Comparison of ENCODE assay signal across 8 cellular contexts in genomic region chr10:103685880-103686669, GRCh38.
A peak's percentile ranks its signal among the peaks of the same experiment; 100 is the strongest.
DNase-seq lines count a peak whose midpoint lies in the region; ATAC-seq, FAIRE-seq and TF ChIP-seq lines count a peak whose summit lies in the region.

No MANE protein-coding gene starts in this region.

- H3K9me3 ChIP-seq in GM12878 (replicated peaks; ENCODE audit: control insufficient read depth, insufficient read depth, low read length): no peaks in the 10 kb centered on the region

- FAIRE-seq in GM12878 (lab: Jason Lieb, UNC): peak; percentile 75

- H2AFZ ChIP-seq in GM12878 (ENCODE audit: control insufficient read depth, low read depth, low read length): no peak overlapping the region

- in situ Hi-C loops in GM12878 (cut with MboI): loop anchor here (10.0 kb wide), 1 partner anchor 81 kb away; no protein-coding TSS in a partner anchor

- no peak for TF ChIP-seq EP300 in GM12878 (IDR thresholded peaks at IDR 0.05; ENCODE audit: borderline replicate concordance in 1 of 2, control insufficient read depth in 1 of 2, low read depth in 2 of 2, low read length in 2 of 2)

- TF ChIP-seq CTCF in GM12878 (IDR thresholded peaks at IDR 0.05 in 2 of 3, conservative IDR thresholded peaks at IDR 0.05 in 1 of 3; ENCODE audit: control insufficient read depth in 2 of 3, extremely low read depth in 1 of 3, insufficient read depth in 1 of 3, low read depth in 3 of 3, low read length in 3 of 3): peak; percentile 94 to 99 (median 98)

- peaks cover 16% of the 10 kb centered on the region for H3K4me1 ChIP-seq in GM12878 (ENCODE audit: control insufficient read depth, insufficient read depth, low read length)

- H3K36me3 ChIP-seq in GM12878 (ENCODE audit: control insufficient read depth in 2 of 2, insufficient read depth in 2 of 2, low read length in 1 of 2): peaks cover 0 to 4% of the 10 kb centered on the region in 2 experiments; a peak in 3 of 4 replicates

- WGBS in GM12878 (ENCODE audit: insufficient coverage, insufficient replicate concordance, low lambda C conversion rate, missing lambda C conversion rate): 19% methylated on average over 8 of the region's 8 CpGs

- no TSS peak for BruUV-seq in GM12878 (replicated peaks; lab: Mats Ljungman, UMichigan)

- peak; percentile 84 for DNase-seq in ELF-1 (ENCODE audit: low read depth, low spot score)
- peak; percentile 25 for DNase-seq in GOT3 (lab: John Stamatoyannopoulos, UW)
- peak; percentile 83 for DNase-seq in NAMALWA (ENCODE audit: low spot score)
- DNase-seq in UCSD-AML1 (lab: John Stamatoyannopoulos, UW; ENCODE audit: unreplicated experiment): peak; percentile 73
- DNase-seq in GM12878 (ENCODE audit: low read depth, low spot score): no peak
- DNase-seq in iPS-NIHi7 (ENCODE audit: extremely low spot score): peak; percentile 92
- peak; percentile 48 to 82 (median 64) for DNase-seq in stimulated activated CD4-positive, alpha-beta T cell treated with anti-CD3 and anti-CD28 coated beads, Interleukin-12 subunit alpha, Interleukin-12 subunit beta, amount 100 ng/mL, for 48 hours (ENCODE audit: low read depth in 2 of 3, low spot score in 1 of 3)

- peak overlapping the region; percentile 26; the same call in 1 of the 2 replicates for H3K4me2 ChIP-seq in GM12878 (ENCODE audit: control insufficient read depth, insufficient read depth)

- SMC1A ChIA-PET in GM12878 (lab: Charles Lee; ENCODE audit: uncharacterized antibody, unreplicated experiment): interaction anchor here (0.7 to 3.4 kb wide), 20 partner anchors 8 to 288 kb away, joined by 3 to 19 read pairs (median 4); no protein-coding TSS in a partner anchor

- ATAC-seq in GM12878 (peak; percentile 90), HG02588 (IDR thresholded peaks at IDR 0.05; ENCODE audit: unreplicated experiment) (no peak)

- no peak overlapping the region for H3K9ac ChIP-seq in GM12878 (ENCODE audit: control insufficient read depth, insufficient read depth, low read length)

- H3K27me3 ChIP-seq in GM12878 (replicated peaks in 1 of 2; ENCODE audit: control insufficient read depth in 2 of 2, insufficient read depth in 2 of 2, low read length in 1 of 2): no peaks in the 10 kb centered on the region

- H3K4me3 ChIP-seq in GM12878: no peak overlapping the region

- POLR2A ChIA-PET in GM12878 (lab: Charles Lee): interaction anchor here (1.1 kb wide), 1 partner anchor 20 kb away, joined by 6 read pairs; no protein-coding TSS in a partner anchor

- RAD21 ChIA-PET in GM12878 (lab: Charles Lee; ENCODE audit: unreplicated experiment): interaction anchor here (0.6 to 2.9 kb wide), 18 partner anchors 8 to 270 kb away, joined by 3 to 18 read pairs (median 4); no protein-coding TSS in a partner anchor

- H3K79me2 ChIP-seq in GM12878 (ENCODE audit: control insufficient read depth, insufficient read depth, low read length): peaks cover 72% of the 10 kb centered on the region

- CTCF ChIA-PET in GM12878 (lab: Yijun Ruan, JAX): interaction anchor here (0.6 to 5.6 kb wide), 60 partner anchors 7 to 570 kb away, joined by 3 to 61 read pairs (median 5); partner anchors contain the start of gene CALHM3

- H4K20me1 ChIP-seq in GM12878 (ENCODE audit: control insufficient read depth, insufficient read depth): no peaks in the 10 kb centered on the region

- no peak overlapping the region for H3K27ac ChIP-seq in GM12878 (ENCODE audit: control insufficient read depth, insufficient read depth)

- no peak for TF ChIP-seq POLR2A in GM12878 (IDR thresholded peaks at IDR 0.05; ENCODE audit: low read depth, low read length)

- intact Hi-C loops in GM12878 (cut with micrococcal nuclease; ENCODE audit: unreplicated experiment): loop anchor here (1.0 kb wide), 1 partner anchor 81 kb away; no protein-coding TSS in a partner anchor

- TF ChIP-seq RAD21 in GM12878 (IDR thresholded peaks at IDR 0.05; ENCODE audit: insufficient read depth, low read depth, low read length): peak; percentile 90

TF ChIP-seq in GM12878, 131 proteins besides CTCF, POLR2A, EP300 and RAD21 (continues in another document):
- 0 out of 4 replicates have a peak, but pooled peaks have one; percentile 13 to 22 for TF ChIP-seq IKZF2 (IDR thresholded peaks at IDR 0.05)
- no peak for TF ChIP-seq BCL11A (IDR thresholded peaks at IDR 0.05; ENCODE audit: low read depth, low read length)
- no peak for TF ChIP-seq ATF2 (IDR thresholded peaks at IDR 0.05; ENCODE audit: low read length)
- no peak for TF ChIP-seq PBX3 (IDR thresholded peaks at IDR 0.05; ENCODE audit: insufficient replicate concordance, low read depth, low read length)
- TF ChIP-seq MEF2B (IDR thresholded peaks at IDR 0.05; ENCODE audit: partially characterized antibody, poor library complexity, severe bottlenecking): peak; percentile 71
- no peak for TF ChIP-seq E4F1 (IDR thresholded peaks at IDR 0.05; ENCODE audit: borderline replicate concordance, partially characterized antibody)
- no peak for TF ChIP-seq RELA (IDR thresholded peaks at IDR 0.05; ENCODE audit: borderline replicate concordance, partially characterized antibody)
- no peak for TF ChIP-seq SRF (IDR thresholded peaks at IDR 0.05; ENCODE audit: low read depth in 2 of 2, low read length in 2 of 2)
- no peak for TF ChIP-seq SIN3A (IDR thresholded peaks at IDR 0.05; ENCODE audit: low read depth, low read length)
- TF ChIP-seq MYB (IDR thresholded peaks at IDR 0.05; ENCODE audit: borderline replicate concordance, low read depth, low read length): 0 out of 2 replicates have a peak, but pooled peaks have one; percentile 11
- no peak for TF ChIP-seq CBFB (IDR thresholded peaks at IDR 0.05; ENCODE audit: low read depth)
- TF ChIP-seq ASH2L (IDR thresholded peaks at IDR 0.05; ENCODE audit: borderline replicate concordance, low read depth): no peak
- no peak for TF ChIP-seq MEF2A (IDR thresholded peaks at IDR 0.05; ENCODE audit: insufficient read depth, low read depth, low read length)
- no peak for TF ChIP-seq TARDBP (IDR thresholded peaks at IDR 0.05; ENCODE audit: borderline replicate concordance)
- no peak for TF ChIP-seq SREBF1 (IDR thresholded peaks at IDR 0.05; ENCODE audit: low read length)
- TF ChIP-seq POLR2AphosphoS2 (IDR thresholded peaks at IDR 0.05; ENCODE audit: low read depth, low read length): no peak
- TF ChIP-seq SMARCA5 (IDR thresholded peaks at IDR 0.05): peak; percentile 52; the same call in 1 of the 2 replicates
- TF ChIP-seq CHD2 (IDR thresholded peaks at IDR 0.05; ENCODE audit: borderline replicate concordance, low read depth, low read length): no peak
- no peak for TF ChIP-seq ETV6 (conservative IDR thresholded peaks at IDR 0.05 in 1 of 2, IDR thresholded peaks at IDR 0.05 in 1 of 2; ENCODE audit: borderline replicate concordance in 1 of 2, low read depth in 1 of 2)
- TF ChIP-seq BHLHE40 (IDR thresholded peaks at IDR 0.05; ENCODE audit: borderline replicate concordance in 1 of 2, low read depth in 2 of 2, low read length in 1 of 2): no peak
- TF ChIP-seq STAT3 (IDR thresholded peaks at IDR 0.05; ENCODE audit: low read depth, low read length): no peak
- TF ChIP-seq ZNF24 (IDR thresholded peaks at IDR 0.05): no peak
- TF ChIP-seq CREM (IDR thresholded peaks at IDR 0.05; ENCODE audit: low read depth): no peak
- TF ChIP-seq RAD51 (IDR thresholded peaks at IDR 0.05): no peak
- 0 out of 3 replicates have a peak, but pooled peaks have one; percentile 12 for TF ChIP-seq POU2F2 (IDR thresholded peaks at IDR 0.05; ENCODE audit: borderline replicate concordance, low read depth, low read length)
- TF ChIP-seq ZNF384 (IDR thresholded peaks at IDR 0.05; ENCODE audit: borderline replicate concordance, low read depth, low read length): no peak
- TF ChIP-seq PML (IDR thresholded peaks at IDR 0.05; ENCODE audit: low read length): no peak
